1 cellular context compared by ENCODE assay signal in the genomic region with DNA sequence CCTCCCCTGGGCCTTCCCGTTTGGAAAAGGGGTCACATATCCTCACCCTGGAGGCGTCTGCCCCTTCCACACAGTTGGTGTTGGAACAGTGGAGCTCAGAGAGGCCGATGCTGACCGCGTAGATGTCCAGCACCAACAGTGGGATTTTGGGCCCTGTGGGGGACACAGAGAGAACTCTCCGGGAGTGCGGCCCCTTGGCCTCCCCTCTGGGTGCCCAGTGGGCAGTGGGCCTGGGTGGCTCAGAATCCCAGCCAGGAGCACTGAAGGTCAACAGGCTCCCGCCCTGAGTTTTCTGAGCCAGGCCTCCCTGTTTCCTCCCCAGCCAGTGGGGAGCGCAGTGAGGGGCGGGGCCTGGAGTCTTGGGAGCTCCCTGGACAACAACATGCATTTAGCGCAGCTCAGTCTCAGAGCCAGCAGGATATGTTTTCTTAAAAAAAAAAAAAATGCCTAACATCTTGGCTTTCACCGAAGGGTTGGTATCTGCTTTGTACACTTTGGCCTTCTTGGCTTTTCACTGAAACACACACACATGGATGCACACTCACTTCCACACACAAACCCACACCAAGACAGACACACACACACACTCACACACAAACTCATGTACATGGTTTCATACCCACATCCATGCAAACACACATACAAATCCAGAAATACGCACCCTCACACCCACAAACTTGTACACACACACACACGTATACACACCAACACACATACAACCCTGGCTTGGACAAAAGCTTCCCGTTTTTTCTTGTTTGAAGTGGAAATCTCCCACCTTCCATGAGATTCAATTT.
TF ChIP-seq lines count a peak whose summit lies in the region.

No MANE protein-coding gene starts in this region.

TF ChIP-seq in H1, 55 proteins besides CTCF, POLR2A, EP300 and RAD21:
- TF ChIP-seq JUN (IDR thresholded peaks at IDR 0.05; ENCODE audit: low read depth, low read length) (no peak), TAF7 (optimal IDR thresholded peaks at IDR 0.05; ENCODE audit: borderline replicate concordance, low read depth, low read length) (no peak)
